In the genomic region with DNA sequence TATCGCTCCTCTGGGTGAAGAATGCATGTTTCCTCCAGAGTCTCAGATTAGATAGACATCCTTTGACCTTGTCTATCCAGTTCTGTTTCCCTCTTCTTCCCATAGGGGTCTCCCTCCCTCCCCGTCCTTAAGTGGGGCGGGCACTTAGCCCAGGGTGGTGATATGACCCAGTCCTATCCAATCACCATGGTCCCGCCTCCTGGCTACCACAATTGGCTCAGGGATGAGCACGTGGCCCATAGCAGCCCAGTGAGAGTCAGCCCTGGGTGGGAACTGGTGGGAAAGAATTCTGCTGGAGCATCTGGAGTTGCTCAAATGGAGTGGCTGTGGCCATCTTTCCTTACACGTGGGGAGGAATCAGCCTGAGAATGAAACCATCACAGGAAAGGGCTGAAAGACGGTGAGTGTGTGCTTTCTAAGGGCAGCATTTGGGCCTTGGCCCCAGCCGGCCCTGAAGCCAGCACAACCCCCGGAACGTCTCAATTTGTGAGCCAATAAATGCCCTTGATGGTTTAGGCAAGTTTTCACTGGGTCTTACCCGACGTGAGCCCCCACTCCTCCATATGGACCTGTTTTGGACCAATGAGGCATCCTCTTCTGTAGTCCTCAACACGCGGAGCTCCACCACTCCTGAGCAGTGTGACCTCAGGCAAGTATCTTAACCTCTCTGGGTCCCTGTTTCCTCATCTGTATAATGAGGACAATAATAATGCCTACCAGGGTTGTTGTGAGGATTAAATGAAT, we compare ENCODE assay signal across 1 cellular context.
TF ChIP-seq lines count a peak whose summit lies in the region.

No MANE protein-coding gene starts in this region.

TF ChIP-seq in HepG2, 621 proteins besides CTCF, POLR2A, EP300 and RAD21 (continued from another document and continues in another):
- TF ChIP-seq, protein P1, sequence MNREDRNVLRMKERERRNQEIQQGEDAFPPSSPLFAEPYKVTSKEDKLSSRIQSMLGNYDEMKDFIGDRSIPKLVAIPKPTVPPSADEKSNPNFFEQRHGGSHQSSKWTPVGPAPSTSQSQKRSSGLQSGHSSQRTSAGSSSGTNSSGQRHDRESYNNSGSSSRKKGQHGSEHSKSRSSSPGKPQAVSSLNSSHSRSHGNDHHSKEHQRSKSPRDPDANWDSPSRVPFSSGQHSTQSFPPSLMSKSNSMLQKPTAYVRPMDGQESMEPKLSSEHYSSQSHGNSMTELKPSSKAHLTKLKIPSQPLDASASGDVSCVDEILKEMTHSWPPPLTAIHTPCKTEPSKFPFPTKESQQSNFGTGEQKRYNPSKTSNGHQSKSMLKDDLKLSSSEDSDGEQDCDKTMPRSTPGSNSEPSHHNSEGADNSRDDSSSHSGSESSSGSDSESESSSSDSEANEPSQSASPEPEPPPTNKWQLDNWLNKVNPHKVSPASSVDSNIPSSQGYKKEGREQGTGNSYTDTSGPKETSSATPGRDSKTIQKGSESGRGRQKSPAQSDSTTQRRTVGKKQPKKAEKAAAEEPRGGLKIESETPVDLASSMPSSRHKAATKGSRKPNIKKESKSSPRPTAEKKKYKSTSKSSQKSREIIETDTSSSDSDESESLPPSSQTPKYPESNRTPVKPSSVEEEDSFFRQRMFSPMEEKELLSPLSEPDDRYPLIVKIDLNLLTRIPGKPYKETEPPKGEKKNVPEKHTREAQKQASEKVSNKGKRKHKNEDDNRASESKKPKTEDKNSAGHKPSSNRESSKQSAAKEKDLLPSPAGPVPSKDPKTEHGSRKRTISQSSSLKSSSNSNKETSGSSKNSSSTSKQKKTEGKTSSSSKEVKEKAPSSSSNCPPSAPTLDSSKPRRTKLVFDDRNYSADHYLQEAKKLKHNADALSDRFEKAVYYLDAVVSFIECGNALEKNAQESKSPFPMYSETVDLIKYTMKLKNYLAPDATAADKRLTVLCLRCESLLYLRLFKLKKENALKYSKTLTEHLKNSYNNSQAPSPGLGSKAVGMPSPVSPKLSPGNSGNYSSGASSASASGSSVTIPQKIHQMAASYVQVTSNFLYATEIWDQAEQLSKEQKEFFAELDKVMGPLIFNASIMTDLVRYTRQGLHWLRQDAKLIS (CRISPR knock-in tag; IDR thresholded peaks at IDR 0.05) = no peak
- TF ChIP-seq ARHGAP35 (CRISPR knock-in tag; IDR thresholded peaks at IDR 0.05; ENCODE audit: borderline replicate concordance) (no peak; the same call in 1 of the 2 replicates), ZNF101 (CRISPR knock-in tag; IDR thresholded peaks at IDR 0.05; ENCODE audit: borderline replicate concordance, low read depth) (no peak), U2AF1 (optimal IDR thresholded peaks at IDR 0.05; ENCODE audit: low read depth, low read length) (peak; percentile 48), ZNF350 (CRISPR knock-in tag; IDR thresholded peaks at IDR 0.05; ENCODE audit: borderline replicate concordance, low read depth) (no peak), ZNF124 (CRISPR knock-in tag; IDR thresholded peaks at IDR 0.05) (no peak), ZNF644 (CRISPR knock-in tag; IDR thresholded peaks at IDR 0.05; ENCODE audit: low read depth) (peak; percentile 92; the same call in 1 of the 2 replicates), RXRB (CRISPR knock-in tag; IDR thresholded peaks at IDR 0.05; ENCODE audit: borderline replicate concordance) (peak; percentile 71; the same call in 1 of the 2 replicates), ZNF562 (CRISPR knock-in tag; IDR thresholded peaks at IDR 0.05; ENCODE audit: borderline replicate concordance) (no peak), ZFX (CRISPR knock-in tag; IDR thresholded peaks at IDR 0.05; ENCODE audit: low read depth) (no peak), MYC (CRISPR knock-in tag; IDR thresholded peaks at IDR 0.05; ENCODE audit: borderline replicate concordance) (peak; percentile 74; the same call in 1 of the 2 replicates), FOSL2 (CRISPR knock-in tag; IDR thresholded peaks at IDR 0.05) (no peak), ZNF546 (CRISPR knock-in tag; conservative IDR thresholded peaks at IDR 0.05) (no peak), ETV6 (CRISPR knock-in tag; conservative IDR thresholded peaks at IDR 0.05) (no peak; the same call in 1 of the 2 replicates), SIN3B (IDR thresholded peaks at IDR 0.05; ENCODE audit: low read length) (no peak), XBP1 (CRISPR knock-in tag; IDR thresholded peaks at IDR 0.05) (no peak), NR3C1 (CRISPR knock-in tag; IDR thresholded peaks at IDR 0.05) (no peak), POLR2AphosphoS2 (IDR thresholded peaks at IDR 0.05; ENCODE audit: low read depth, low read length) (no peak), SALL1 (CRISPR knock-in tag; IDR thresholded peaks at IDR 0.05) (peak; percentile 77), ARNT2 (CRISPR knock-in tag; IDR thresholded peaks at IDR 0.05; ENCODE audit: low read depth) (peak; percentile 41; the same call in 1 of the 2 replicates), MTF1 (CRISPR knock-in tag; IDR thresholded peaks at IDR 0.05) (no peak), ZFAT (CRISPR knock-in tag; conservative IDR thresholded peaks at IDR 0.05) (no peak), ZNF44 (CRISPR knock-in tag; IDR thresholded peaks at IDR 0.05) (no peak), MAF1 (CRISPR knock-in tag; IDR thresholded peaks at IDR 0.05; ENCODE audit: borderline replicate concordance) (no peak), ZSCAN20 (CRISPR knock-in tag; IDR thresholded peaks at IDR 0.05; ENCODE audit: borderline replicate concordance) (no peak), SIN3A (IDR thresholded peaks at IDR 0.05; ENCODE audit: borderline replicate concordance, low read depth, low read length) (no peak), NFYB (CRISPR knock-in tag; IDR thresholded peaks at IDR 0.05) (peak; percentile 93), ATM (IDR thresholded peaks at IDR 0.05; ENCODE audit: borderline replicate concordance) (no peak), FOXA3 (CRISPR knock-in tag; IDR thresholded peaks at IDR 0.05) (no peak), SOX5 (CRISPR knock-in tag; IDR thresholded peaks at IDR 0.05; ENCODE audit: borderline replicate concordance) (peak; percentile 39; the same call in 1 of the 2 replicates)
- TF ChIP-seq, protein P2, sequence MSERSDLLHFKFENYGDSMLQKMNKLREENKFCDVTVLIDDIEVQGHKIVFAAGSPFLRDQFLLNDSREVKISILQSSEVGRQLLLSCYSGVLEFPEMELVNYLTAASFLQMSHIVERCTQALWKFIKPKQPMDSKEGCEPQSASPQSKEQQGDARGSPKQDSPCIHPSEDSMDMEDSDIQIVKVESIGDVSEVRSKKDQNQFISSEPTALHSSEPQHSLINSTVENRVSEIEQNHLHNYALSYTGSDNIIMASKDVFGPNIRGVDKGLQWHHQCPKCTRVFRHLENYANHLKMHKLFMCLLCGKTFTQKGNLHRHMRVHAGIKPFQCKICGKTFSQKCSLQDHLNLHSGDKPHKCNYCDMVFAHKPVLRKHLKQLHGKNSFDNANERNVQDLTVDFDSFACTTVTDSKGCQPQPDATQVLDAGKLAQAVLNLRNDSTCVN (CRISPR knock-in tag; IDR thresholded peaks at IDR 0.05; ENCODE audit: borderline replicate concordance) = no peak; the same call in 1 of the 2 replicates
- TF ChIP-seq, protein P3, sequence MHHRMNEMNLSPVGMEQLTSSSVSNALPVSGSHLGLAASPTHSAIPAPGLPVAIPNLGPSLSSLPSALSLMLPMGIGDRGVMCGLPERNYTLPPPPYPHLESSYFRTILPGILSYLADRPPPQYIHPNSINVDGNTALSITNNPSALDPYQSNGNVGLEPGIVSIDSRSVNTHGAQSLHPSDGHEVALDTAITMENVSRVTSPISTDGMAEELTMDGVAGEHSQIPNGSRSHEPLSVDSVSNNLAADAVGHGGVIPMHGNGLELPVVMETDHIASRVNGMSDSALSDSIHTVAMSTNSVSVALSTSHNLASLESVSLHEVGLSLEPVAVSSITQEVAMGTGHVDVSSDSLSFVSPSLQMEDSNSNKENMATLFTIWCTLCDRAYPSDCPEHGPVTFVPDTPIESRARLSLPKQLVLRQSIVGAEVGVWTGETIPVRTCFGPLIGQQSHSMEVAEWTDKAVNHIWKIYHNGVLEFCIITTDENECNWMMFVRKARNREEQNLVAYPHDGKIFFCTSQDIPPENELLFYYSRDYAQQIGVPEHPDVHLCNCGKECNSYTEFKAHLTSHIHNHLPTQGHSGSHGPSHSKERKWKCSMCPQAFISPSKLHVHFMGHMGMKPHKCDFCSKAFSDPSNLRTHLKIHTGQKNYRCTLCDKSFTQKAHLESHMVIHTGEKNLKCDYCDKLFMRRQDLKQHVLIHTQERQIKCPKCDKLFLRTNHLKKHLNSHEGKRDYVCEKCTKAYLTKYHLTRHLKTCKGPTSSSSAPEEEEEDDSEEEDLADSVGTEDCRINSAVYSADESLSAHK (CRISPR knock-in tag; IDR thresholded peaks at IDR 0.05; ENCODE audit: borderline replicate concordance) = no peak
- TF ChIP-seq, protein P4, sequence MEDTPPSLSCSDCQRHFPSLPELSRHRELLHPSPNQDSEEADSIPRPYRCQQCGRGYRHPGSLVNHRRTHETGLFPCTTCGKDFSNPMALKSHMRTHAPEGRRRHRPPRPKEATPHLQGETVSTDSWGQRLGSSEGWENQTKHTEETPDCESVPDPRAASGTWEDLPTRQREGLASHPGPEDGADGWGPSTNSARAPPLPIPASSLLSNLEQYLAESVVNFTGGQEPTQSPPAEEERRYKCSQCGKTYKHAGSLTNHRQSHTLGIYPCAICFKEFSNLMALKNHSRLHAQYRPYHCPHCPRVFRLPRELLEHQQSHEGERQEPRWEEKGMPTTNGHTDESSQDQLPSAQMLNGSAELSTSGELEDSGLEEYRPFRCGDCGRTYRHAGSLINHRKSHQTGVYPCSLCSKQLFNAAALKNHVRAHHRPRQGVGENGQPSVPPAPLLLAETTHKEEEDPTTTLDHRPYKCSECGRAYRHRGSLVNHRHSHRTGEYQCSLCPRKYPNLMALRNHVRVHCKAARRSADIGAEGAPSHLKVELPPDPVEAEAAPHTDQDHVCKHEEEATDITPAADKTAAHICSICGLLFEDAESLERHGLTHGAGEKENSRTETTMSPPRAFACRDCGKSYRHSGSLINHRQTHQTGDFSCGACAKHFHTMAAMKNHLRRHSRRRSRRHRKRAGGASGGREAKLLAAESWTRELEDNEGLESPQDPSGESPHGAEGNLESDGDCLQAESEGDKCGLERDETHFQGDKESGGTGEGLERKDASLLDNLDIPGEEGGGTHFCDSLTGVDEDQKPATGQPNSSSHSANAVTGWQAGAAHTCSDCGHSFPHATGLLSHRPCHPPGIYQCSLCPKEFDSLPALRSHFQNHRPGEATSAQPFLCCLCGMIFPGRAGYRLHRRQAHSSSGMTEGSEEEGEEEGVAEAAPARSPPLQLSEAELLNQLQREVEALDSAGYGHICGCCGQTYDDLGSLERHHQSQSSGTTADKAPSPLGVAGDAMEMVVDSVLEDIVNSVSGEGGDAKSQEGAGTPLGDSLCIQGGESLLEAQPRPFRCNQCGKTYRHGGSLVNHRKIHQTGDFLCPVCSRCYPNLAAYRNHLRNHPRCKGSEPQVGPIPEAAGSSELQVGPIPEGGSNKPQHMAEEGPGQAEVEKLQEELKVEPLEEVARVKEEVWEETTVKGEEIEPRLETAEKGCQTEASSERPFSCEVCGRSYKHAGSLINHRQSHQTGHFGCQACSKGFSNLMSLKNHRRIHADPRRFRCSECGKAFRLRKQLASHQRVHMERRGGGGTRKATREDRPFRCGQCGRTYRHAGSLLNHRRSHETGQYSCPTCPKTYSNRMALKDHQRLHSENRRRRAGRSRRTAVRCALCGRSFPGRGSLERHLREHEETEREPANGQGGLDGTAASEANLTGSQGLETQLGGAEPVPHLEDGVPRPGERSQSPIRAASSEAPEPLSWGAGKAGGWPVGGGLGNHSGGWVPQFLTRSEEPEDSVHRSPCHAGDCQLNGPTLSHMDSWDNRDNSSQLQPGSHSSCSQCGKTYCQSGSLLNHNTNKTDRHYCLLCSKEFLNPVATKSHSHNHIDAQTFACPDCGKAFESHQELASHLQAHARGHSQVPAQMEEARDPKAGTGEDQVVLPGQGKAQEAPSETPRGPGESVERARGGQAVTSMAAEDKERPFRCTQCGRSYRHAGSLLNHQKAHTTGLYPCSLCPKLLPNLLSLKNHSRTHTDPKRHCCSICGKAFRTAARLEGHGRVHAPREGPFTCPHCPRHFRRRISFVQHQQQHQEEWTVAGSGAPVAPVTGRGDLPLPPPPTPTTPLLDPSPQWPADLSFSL (CRISPR knock-in tag; IDR thresholded peaks at IDR 0.05) = no peak
- TF ChIP-seq, protein P5, sequence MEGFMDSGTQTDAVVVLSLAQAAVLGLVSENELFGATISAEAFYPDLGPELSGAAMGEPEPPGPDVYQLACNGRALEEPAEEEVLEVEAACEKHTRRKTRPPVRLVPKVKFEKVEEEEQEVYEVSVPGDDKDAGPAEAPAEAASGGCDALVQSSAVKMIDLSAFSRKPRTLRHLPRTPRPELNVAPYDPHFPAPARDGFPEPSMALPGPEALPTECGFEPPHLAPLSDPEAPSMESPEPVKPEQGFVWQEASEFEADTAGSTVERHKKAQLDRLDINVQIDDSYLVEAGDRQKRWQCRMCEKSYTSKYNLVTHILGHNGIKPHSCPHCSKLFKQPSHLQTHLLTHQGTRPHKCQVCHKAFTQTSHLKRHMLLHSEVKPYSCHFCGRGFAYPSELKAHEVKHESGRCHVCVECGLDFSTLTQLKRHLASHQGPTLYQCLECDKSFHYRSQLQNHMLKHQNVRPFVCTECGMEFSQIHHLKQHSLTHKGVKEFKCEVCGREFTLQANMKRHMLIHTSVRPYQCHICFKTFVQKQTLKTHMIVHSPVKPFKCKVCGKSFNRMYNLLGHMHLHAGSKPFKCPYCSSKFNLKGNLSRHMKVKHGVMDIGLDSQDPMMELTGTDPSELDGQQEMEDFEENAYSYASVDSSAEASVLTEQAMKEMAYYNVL (CRISPR knock-in tag; IDR thresholded peaks at IDR 0.05; ENCODE audit: borderline replicate concordance) = 0 out of 2 replicates have a peak, but pooled peaks have one; percentile 18
- TF ChIP-seq, protein P6, sequence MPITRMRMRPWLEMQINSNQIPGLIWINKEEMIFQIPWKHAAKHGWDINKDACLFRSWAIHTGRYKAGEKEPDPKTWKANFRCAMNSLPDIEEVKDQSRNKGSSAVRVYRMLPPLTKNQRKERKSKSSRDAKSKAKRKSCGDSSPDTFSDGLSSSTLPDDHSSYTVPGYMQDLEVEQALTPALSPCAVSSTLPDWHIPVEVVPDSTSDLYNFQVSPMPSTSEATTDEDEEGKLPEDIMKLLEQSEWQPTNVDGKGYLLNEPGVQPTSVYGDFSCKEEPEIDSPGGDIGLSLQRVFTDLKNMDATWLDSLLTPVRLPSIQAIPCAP (CRISPR knock-in tag; IDR thresholded peaks at IDR 0.05; ENCODE audit: low read depth) = no peak
- TF ChIP-seq, protein P7, sequence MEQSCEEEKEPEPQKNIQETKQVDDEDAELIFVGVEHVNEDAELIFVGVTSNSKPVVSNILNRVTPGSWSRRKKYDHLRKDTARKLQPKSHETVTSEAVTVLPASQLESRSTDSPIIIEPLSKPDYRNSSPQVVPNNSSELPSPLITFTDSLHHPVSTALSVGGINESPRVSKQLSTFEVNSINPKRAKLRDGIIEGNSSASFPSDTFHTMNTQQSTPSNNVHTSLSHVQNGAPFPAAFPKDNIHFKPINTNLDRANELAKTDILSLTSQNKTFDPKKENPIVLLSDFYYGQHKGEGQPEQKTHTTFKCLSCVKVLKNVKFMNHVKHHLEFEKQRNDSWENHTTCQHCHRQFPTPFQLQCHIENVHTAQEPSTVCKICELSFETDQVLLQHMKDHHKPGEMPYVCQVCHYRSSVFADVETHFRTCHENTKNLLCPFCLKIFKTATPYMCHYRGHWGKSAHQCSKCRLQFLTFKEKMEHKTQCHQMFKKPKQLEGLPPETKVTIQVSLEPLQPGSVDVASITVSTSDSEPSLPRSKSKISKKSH (CRISPR knock-in tag; IDR thresholded peaks at IDR 0.05; ENCODE audit: borderline replicate concordance) = peak; percentile 83
